In the genomic region with DNA sequence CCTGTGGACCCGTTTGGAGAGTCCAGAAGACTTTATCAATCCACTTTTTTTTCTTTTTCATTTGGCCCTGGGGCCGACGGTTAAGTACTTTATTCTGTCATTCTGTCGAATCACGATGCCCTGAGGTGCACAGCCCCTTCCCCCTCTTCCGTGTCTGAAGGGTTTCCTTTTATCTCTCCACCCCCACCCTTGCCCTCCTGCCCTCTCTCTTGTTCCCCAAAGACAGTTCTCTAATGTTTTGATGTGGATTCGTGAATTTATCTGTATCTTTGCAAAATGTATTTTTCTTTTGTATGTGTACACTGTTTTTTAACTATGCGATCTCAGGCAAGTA, we compare ENCODE assay signal across 8 cellular contexts. TPM values are rescaled to one million over a fixed set of nuclear protein-coding genes. Genes with fewer than 3 reads are reported as not detected.
A peak's percentile ranks its signal among the peaks of the same experiment; 100 is the strongest.
DNase-seq lines count a peak whose midpoint lies in the region; ATAC-seq and TF ChIP-seq lines count a peak whose summit lies in the region.

No MANE protein-coding gene starts in this region.

- H3K4me1 ChIP-seq in BE2C = peaks cover 7% of the 10 kb centered on the region
- peaks cover 16% of the 10 kb centered on the region for H3K4me1 ChIP-seq in hepatocyte (ENCODE audit: insufficient read depth)
- H3K4me1 ChIP-seq in subcutaneous abdominal adipose tissue (ENCODE audit: control insufficient read depth in 5 of 5, insufficient read depth in 5 of 5, low read length in 5 of 5) = peaks cover 2 to 54% (median 42%) of the 10 kb centered on the region in 5 donors

- peak overlapping the region; percentile 48 for H3K4me3 ChIP-seq in BE2C (ENCODE audit: low read depth, low read length)
- peak overlapping the region; percentile 44 for H3K4me3 ChIP-seq in hepatocyte
- peak overlapping the region; percentile 74 to 99 (median 90) for H3K4me3 ChIP-seq in subcutaneous abdominal adipose tissue (ENCODE audit: low read depth in 1 of 5, low read length in 5 of 5)

- no peaks in the 10 kb centered on the region for H3K27me3 Mint-ChIP-seq in activated B cell treated with CpG ODN at 0.5 μM for 24 hours

- no peak for DNase-seq in BE2C
- DNase-seq in activated B cell treated with CpG ODN at 0.5 μM for 24 hours = no peak
- no peak for DNase-seq in hepatocyte (ENCODE audit: low spot score)

- H2AFZ ChIP-seq in hepatocyte = peak overlapping the region; percentile 78

- TF ChIP-seq CTCF in BE2C (IDR thresholded peaks at IDR 0.05; ENCODE audit: low read depth, low read length) = no peak
- no peak for TF ChIP-seq CTCF in activated B cell treated with CpG ODN at 0.5 μM for 24 hours (IDR thresholded peaks at IDR 0.05)
- TF ChIP-seq CTCF in hepatocyte (IDR thresholded peaks at IDR 0.05; ENCODE audit: poor library complexity) = no peak

- peaks cover 84% of the 10 kb centered on the region for H3K4me1 Mint-ChIP-seq in activated B cell treated with CpG ODN at 0.5 μM for 24 hours

- peaks cover 42% of the 10 kb centered on the region for H3K79me2 ChIP-seq in hepatocyte

- intact Hi-C loops in activated B cell treated with CpG ODN at 0.5 μM for 24 hours (cut with micrococcal nuclease) = loop anchor here (1.0 to 5.0 kb wide), 12 partner anchors 8 to 1009 kb away; a partner anchor contains a TSS

- peak; percentile 1 for ATAC-seq in HG02759 (IDR thresholded peaks at IDR 0.05; ENCODE audit: unreplicated experiment)
- ATAC-seq in activated B cell treated with CpG ODN at 0.5 μM for 24 hours (ENCODE audit: low read depth) = peak; percentile 12
- ATAC-seq in GM21526 (IDR thresholded peaks at IDR 0.05; ENCODE audit: low FRiP score, unreplicated experiment) = no peak
- no peak for ATAC-seq in GM18520 (IDR thresholded peaks at IDR 0.05; ENCODE audit: unreplicated experiment)
- no peak for ATAC-seq in GM19324 (IDR thresholded peaks at IDR 0.05; ENCODE audit: low FRiP score, unreplicated experiment)

- H3K27ac ChIP-seq in hepatocyte (peak overlapping the region; percentile 94), subcutaneous abdominal adipose tissue (ENCODE audit: low read depth, low read length) (peak overlapping the region; percentile 98)

- H3K27ac Mint-ChIP-seq in activated B cell treated with CpG ODN at 0.5 μM for 24 hours = peak overlapping the region; percentile 98

- CTCF ChIA-PET in activated B cell treated with CpG ODN at 0.5 μM for 24 hours (lab: Charles Lee) = interaction anchor here (1.2 to 7.9 kb wide), 2 partner anchors 11 to 25 kb away, joined by 4 to 57 read pairs; no protein-coding TSS in a partner anchor

- no peaks in the 10 kb centered on the region for H4K20me1 ChIP-seq in hepatocyte (ENCODE audit: insufficient read depth, poor library complexity, severe bottlenecking)

- peaks cover 7% of the 10 kb centered on the region for H3K36me3 Mint-ChIP-seq in activated B cell treated with CpG ODN at 0.5 μM for 24 hours (ENCODE audit: low read depth)

- H3K36me3 ChIP-seq in BE2C = no peaks in the 10 kb centered on the region
- H3K36me3 ChIP-seq in hepatocyte (replicated peaks; ENCODE audit: insufficient read depth, low read depth) = no peaks in the 10 kb centered on the region
- H3K36me3 ChIP-seq in subcutaneous abdominal adipose tissue (ENCODE audit: control insufficient read depth in 5 of 5, insufficient read depth in 5 of 5, low read length in 5 of 5) = no peaks in the 10 kb centered on the region

- H3K4me3 Mint-ChIP-seq in activated B cell treated with CpG ODN at 0.5 μM for 24 hours = peak overlapping the region; percentile 90

- H3K9me2 ChIP-seq in hepatocyte (replicated peaks; ENCODE audit: insufficient read depth) = no peaks in the 10 kb centered on the region

- H3K9me3 Mint-ChIP-seq in activated B cell treated with CpG ODN at 0.5 μM for 24 hours = no peaks in the 10 kb centered on the region

- H3K4me2 ChIP-seq in hepatocyte = peak overlapping the region; percentile 86

- H3K9ac ChIP-seq in subcutaneous abdominal adipose tissue (ENCODE audit: low read length in 5 of 5) = peak overlapping the region; percentile 90 to 96 (median 93)

- WGBS in hepatocyte (ENCODE audit: low lambda C conversion rate, missing lambda C conversion rate) = 7% methylated on average over 8 of the region's 8 CpGs

- H3K27me3 ChIP-seq in BE2C = no peaks in the 10 kb centered on the region
- no peaks in the 10 kb centered on the region for H3K27me3 ChIP-seq in hepatocyte
- H3K27me3 ChIP-seq in subcutaneous abdominal adipose tissue (ENCODE audit: control insufficient read depth in 5 of 5, insufficient read depth in 4 of 5, low read length in 5 of 5) = no peaks in the 10 kb centered on the region

- POLR2A ChIA-PET in activated B cell treated with CpG ODN at 0.5 μM for 24 hours (lab: Charles Lee) = interaction anchor here (0.5 to 5.1 kb wide), 6 partner anchors 16 to 1408 kb away, joined by 4 to 57 read pairs (median 7); a partner anchor contains a TSS

- H3K9me3 ChIP-seq in BE2C = no peaks in the 10 kb centered on the region
- no peaks in the 10 kb centered on the region for H3K9me3 ChIP-seq in hepatocyte (ENCODE audit: low read depth)
- H3K9me3 ChIP-seq in subcutaneous abdominal adipose tissue (ENCODE audit: control insufficient read depth in 5 of 5, low read length in 5 of 5) = no peaks in the 10 kb centered on the region

RNA-seq across cellular contexts. Expression of a gene that starts 1.7 kb away (rescaled TPM):
- 2.8 TPM for polyA plus RNA-seq in BE2C (2012; ENCODE audit: insufficient read depth, insufficient read length, low read depth)
- total RNA-seq in activated B cell treated with CpG ODN at 0.5 μM for 24 hours = 74.2 and 84.4 TPM in 2 replicates
- 24.4 and 27.7 TPM in 2 replicates for total RNA-seq in hepatocyte
- 14.6 and 17.1 TPM in 2 replicates for polyA plus RNA-seq in hepatocyte

Comparison
In these comparisons a context has a peak if more than half of its experiments do, and no peak if none do; other contexts are left out.
1. ATAC-seq: peak in HG02759 (single experiment) and activated B cell treated with CpG ODN at 0.5 μM for 24 hours (single experiment); none in GM21526 (single experiment), GM18520 (single experiment) and GM19324 (single experiment).
2. Peak in every context shown above with its lines, with median percentiles within 50 percentile points of each other: H3K4me3 ChIP-seq.